Comparison of ENCODE assay signal across 22 cellular contexts in genomic region chr10:31721166-31721565, GRCh38.
"Had no signal": no experiment of that assay in that cellular context is flagged by ENCODE, and none has a peak within 500 bp of the region (broad histone marks: within the 10 kb centered on the region; RNA-seq: fewer than 3 reads in every experiment).

No MANE protein-coding gene starts in this region.

- H3K27me3 Mint-ChIP-seq: type B pancreatic cell had no signal

- H3K9me3 Mint-ChIP-seq: natural killer cell treated with Interleukin-12 subunit alpha and Interleukin-12 subunit beta and Interleukin-15 and Interleukin-18, amount 100 ng/mL, for 72 hours; stimulated activated memory B cell treated with anti-CD40 and anti-IgM and Interleukin-4, amounts not matched to agents 10 μg/mL and 1 μg/mL and 100 μg/mL, for 72 hours; type B pancreatic cell had no signal

- H3K36me3 Mint-ChIP-seq: mesothelial cell of epicardium; natural killer cell treated with Interleukin-12 subunit alpha and Interleukin-12 subunit beta and Interleukin-15 and Interleukin-18, amount 100 ng/mL, for 72 hours; stimulated activated memory B cell treated with anti-CD40 and anti-IgM and Interleukin-4, amounts not matched to agents 10 μg/mL and 1 μg/mL and 100 μg/mL, for 72 hours; type B pancreatic cell had no signal

- DNase-seq: dorsolateral prefrontal cortex; effector CD4-positive, alpha-beta T cell; foreskin keratinocyte; heart left ventricle; kidney; mesenchymal stem cell; mucosa of descending colon; naive B cell; stimulated activated CD4-positive, alpha-beta T cell treated with anti-CD3 and anti-CD28 coated beads, Interleukin-2, amount 100 ng/mL, for 24 hours; stimulated activated CD4-positive, alpha-beta T cell treated with anti-CD3 and anti-CD28 coated beads, Interleukin-4, amount 100 ng/mL, for 24 hours; stimulated activated naive CD8-positive, alpha-beta T cell treated with anti-CD3 and anti-CD28 coated beads, Interleukin-15, Interleukin-2, amounts not matched to agents 100 U/mL and 50 U/mL, for 24 hours; substantia nigra; testis; tibial artery had no signal

- H3K4me3 Mint-ChIP-seq: mesothelial cell of epicardium; naive B cell; natural killer cell treated with Interleukin-12 subunit alpha and Interleukin-12 subunit beta and Interleukin-15 and Interleukin-18, amount 100 ng/mL, for 72 hours; neural crest cell; stimulated activated memory B cell treated with anti-CD40 and anti-IgM and Interleukin-4, amounts not matched to agents 10 μg/mL and 1 μg/mL and 100 μg/mL, for 72 hours; type B pancreatic cell had no signal

- ATAC-seq: foreskin keratinocyte; gastroesophageal sphincter; heart left ventricle; left lobe of liver; mucosa of descending colon; natural killer cell treated with Interleukin-12 subunit alpha and Interleukin-12 subunit beta and Interleukin-15 and Interleukin-18, amount 100 ng/mL, for 72 hours; sciatic nerve; stimulated activated memory B cell treated with anti-CD40 and anti-IgM and Interleukin-4, amounts not matched to agents 10 μg/mL and 1 μg/mL and 100 μg/mL, for 72 hours; stimulated activated naive CD8-positive, alpha-beta T cell treated with anti-CD3 and anti-CD28 coated beads, Interleukin-15, Interleukin-2, amounts not matched to agents 100 U/mL and 50 U/mL, for 24 hours had no signal

- H3K4me1 Mint-ChIP-seq: mesothelial cell of epicardium had no signal

- H3K27ac Mint-ChIP-seq: mesothelial cell of epicardium; natural killer cell treated with Interleukin-12 subunit alpha and Interleukin-12 subunit beta and Interleukin-15 and Interleukin-18, amount 100 ng/mL, for 72 hours; stimulated activated memory B cell treated with anti-CD40 and anti-IgM and Interleukin-4, amounts not matched to agents 10 μg/mL and 1 μg/mL and 100 μg/mL, for 72 hours; type B pancreatic cell had no signal
